ENCODE assay signal across 20 cellular contexts in genomic region chr6:18692920-18693319, GRCh38.
"Had no signal": no experiment of that assay in that cellular context is flagged by ENCODE, and none has a peak within 500 bp of the region (broad histone marks: within the 10 kb centered on the region; RNA-seq: fewer than 3 reads in every experiment).

No MANE protein-coding gene starts in this region.

- H3K36me3 ChIP-seq: SJCRH30 had no signal

- H3K27ac ChIP-seq: HL-60, KMS-11, SJCRH30 had no signal

- DNase-seq: Kasumi-1, MM.1S, NCI-H1092 treated with DMSO at 0.1 percent for 48 hours, NCI-H1436, NCI-H1694 treated with DMSO at 0.1 percent for 48 hours, NCI-H1930, NCI-H2081, NCI-H2107, NCI-H2227 treated with DMSO at 0.1 percent for 48 hours, NCI-H524 treated with DMSO at 0.1 percent for 48 hours, NCI-H69, NCI-H774, SHP77 treated with DMSO at 0.1 percent for 48 hours, SJCRH30 had no signal

- H3K9me3 Mint-ChIP-seq: IgD-negative memory B cell had no signal

- H3K4me2 ChIP-seq: KMS-11 had no signal

- H3K4me1 ChIP-seq: SJCRH30 had no signal

- H3K4me3 Mint-ChIP-seq: IgD-negative memory B cell had no signal

- ATAC-seq: K562, Right ventricle myocardium inferior, SK-N-SH treated with all-trans-retinoic acid at 6 μM for 48 hours had no signal

- H3K9me3 ChIP-seq: SJCRH30 had no signal

- H3K36me3 Mint-ChIP-seq: IgD-negative memory B cell had no signal

- H3K9ac ChIP-seq: KMS-11 had no signal

- H3K27ac Mint-ChIP-seq: IgD-negative memory B cell had no signal

- H3K27me3 ChIP-seq: SJCRH30 had no signal

- H3K4me1 Mint-ChIP-seq: IgD-negative memory B cell had no signal

- H3K4me3 ChIP-seq: K562, SJCRH30 had no signal

- H3K27me3 Mint-ChIP-seq: IgD-negative memory B cell had no signal
